2 cellular contexts compared by ENCODE assay signal in genomic region chr2:55887351-55887750, GRCh38.
TF ChIP-seq lines count a peak whose summit lies in the region.

No MANE protein-coding gene starts in this region.

TF ChIP-seq in SK-N-SH, 30 proteins besides CTCF, POLR2A, EP300 and RAD21 (continued from another document):
- no peak for TF ChIP-seq REST (IDR thresholded peaks at IDR 0.05; ENCODE audit: low read depth, low read length)
- TF ChIP-seq RFX5 (IDR thresholded peaks at IDR 0.05; ENCODE audit: low read length): no peak
- TF ChIP-seq RXRA (IDR thresholded peaks at IDR 0.05; ENCODE audit: borderline replicate concordance, low read depth): no peak
- no peak for TF ChIP-seq GABPA (IDR thresholded peaks at IDR 0.05; ENCODE audit: low read depth)
- TF ChIP-seq TAF1 (IDR thresholded peaks at IDR 0.05; ENCODE audit: borderline replicate concordance, low read depth, low read length): no peak
- no peak for TF ChIP-seq EZH2phosphoT487 (IDR thresholded peaks at IDR 0.05; ENCODE audit: borderline replicate concordance, low read depth)
- TF ChIP-seq RCOR1 (IDR thresholded peaks at IDR 0.05; ENCODE audit: low read length): no peak
- TF ChIP-seq SMC3 (IDR thresholded peaks at IDR 0.05; ENCODE audit: low read depth, low read length): no peak
- TF ChIP-seq PBX3 (IDR thresholded peaks at IDR 0.05): no peak
- no peak for TF ChIP-seq MAX (IDR thresholded peaks at IDR 0.05; ENCODE audit: low read depth)

TF ChIP-seq in SK-N-SH treated with all-trans-retinoic acid at 6 μM for 48 hours, 23 proteins besides CTCF, POLR2A, EP300 and RAD21 (continued from another document):
- TF ChIP-seq OSR1 (CRISPR knock-in tag; IDR thresholded peaks at IDR 0.05) (no peak), ZNF565 (CRISPR knock-in tag; conservative IDR thresholded peaks at IDR 0.05; ENCODE audit: low read depth) (no peak), GLIS3 (CRISPR knock-in tag; IDR thresholded peaks at IDR 0.05) (no peak), ZFP3 (CRISPR knock-in tag; IDR thresholded peaks at IDR 0.05) (no peak)
